Comparison of ENCODE assay signal across 21 cellular contexts in genomic region chr19:48090281-48090802, GRCh38. TPM values are rescaled to one million over a fixed set of nuclear protein-coding genes. Genes with fewer than 3 reads are reported as not detected.
DNase-seq lines count a peak whose midpoint lies in the region; ATAC-seq, FAIRE-seq and TF ChIP-seq lines count a peak whose summit lies in the region.
"Had no signal": no experiment of that assay in that cellular context is flagged by ENCODE, and none has a peak within 500 bp of the region (broad histone marks: within the 10 kb centered on the region; RNA-seq: fewer than 3 reads in every experiment).

No MANE protein-coding gene starts in this region.

- H3K27me3 Mint-ChIP-seq in WTC11 (ENCODE audit: low read depth) = peaks cover 9% of the 10 kb centered on the region

- H3K4me2 ChIP-seq in IMR-90 (ENCODE audit: low read depth, low read length) (no peak overlapping the region), HepG2 (ENCODE audit: low read depth, low read length) (no peak overlapping the region)

- H2BK20ac ChIP-seq in IMR-90 (ENCODE audit: low read depth, low read length) = no peak overlapping the region

- FAIRE-seq in HepG2 (lab: Jason Lieb, UNC) = no peak
- FAIRE-seq: H1 had no signal

- H4K8ac ChIP-seq in IMR-90 (ENCODE audit: low read depth in 2 of 2, low read length in 2 of 2) = no peak overlapping the region

- no peak overlapping the region for H3K23ac ChIP-seq in IMR-90 (ENCODE audit: low read depth, low read length)

- CTCF ChIA-PET in IMR-90 (lab: Yijun Ruan, JAX) (interaction anchor here (0.9 kb wide), 1 partner anchor 11 kb away, joined by 3 read pairs; no protein-coding TSS in a partner anchor), HepG2 (lab: Yijun Ruan, JAX; ENCODE audit: low intra/inter-chr PET ratio, low total read pairs) (no interaction called here), WTC11 (lab: Charles Lee) (no interaction called here)

- DNase-seq in AG09309 (ENCODE audit: low read depth) (peak; percentile 65), IMR-90 (no peak), RPMI7951 (ENCODE audit: low read depth) (peak; percentile 35), HepG2 (ENCODE audit: low spot score) (no peak), H7 (no peak), WTC11 (ENCODE audit: low spot score) (no peak)
- DNase-seq: activated CD4-positive, alpha-beta T cell treated with anti-CD3 and anti-CD28 coated beads for 36 hours; NCI-H1105 treated with DMSO at 0.1 percent for 48 hours; NCI-H446 treated with DMSO at 0.1 percent for 48 hours; retina had no signal

- peak overlapping the region; percentile 30 for H2AK5ac ChIP-seq in IMR-90 (ENCODE audit: low read depth, low read length)

- no peak overlapping the region for H3K56ac ChIP-seq in IMR-90 (ENCODE audit: extremely low read depth, insufficient read depth, low read length)

- H2AK9ac ChIP-seq in IMR-90 (replicated peaks; ENCODE audit: low read depth, low read length, poor library complexity) = no peak overlapping the region

- WGBS in IMR-90 (ENCODE audit: extremely low coverage in 2 of 2, insufficient read length in 1 of 2), 2 experiments = no CpG with 5 or more reads among the region's 5 CpGs
- WGBS in HepG2 (ENCODE audit: low lambda C conversion rate) = 11% methylated on average over 4 of the region's 5 CpGs

- H3K9me3 Mint-ChIP-seq in WTC11 = peaks cover 20% of the 10 kb centered on the region; the same call in 1 of the 2 replicates
- H3K9me3 Mint-ChIP-seq: natural killer cell treated with Interleukin-12 subunit alpha and Interleukin-12 subunit beta and Interleukin-15 and Interleukin-18, amount 100 ng/mL, for 72 hours had no signal

- H3K36me3 ChIP-seq in IMR-90 (ENCODE audit: control insufficient read depth, insufficient read depth, low read length) = no peaks in the 10 kb centered on the region; the same call in 1 of the 2 replicates
- H3K36me3 ChIP-seq in HepG2 (replicated peaks in 1 of 2; ENCODE audit: control insufficient read depth in 1 of 2, insufficient read depth in 2 of 2, low read length in 2 of 2) = no peaks in the 10 kb centered on the region
- H3K36me3 ChIP-seq in H7 (replicated peaks; ENCODE audit: control insufficient read depth, insufficient read depth, low read length) = no peaks in the 10 kb centered on the region
- H3K36me3 ChIP-seq: cardiac muscle cell had no signal

- no TSS peak for BruUV-seq in IMR-90 (replicated peaks; lab: Mats Ljungman, UMichigan)
- no TSS peak for BruUV-seq in HepG2 (replicated peaks; lab: Mats Ljungman, UMichigan)

- H3K27ac ChIP-seq in IMR-90 (ENCODE audit: insufficient read depth, low read length) (no peak overlapping the region), HepG2 (ENCODE audit: extremely low read length, insufficient read depth, low read length) (no peak overlapping the region)
- H3K27ac ChIP-seq: cardiac muscle cell, thoracic aorta had no signal

- H3K36me3 Mint-ChIP-seq in WTC11 = no peaks in the 10 kb centered on the region

- no peaks in the 10 kb centered on the region for H3K79me1 ChIP-seq in IMR-90 (ENCODE audit: low read depth in 1 of 2, low read length in 2 of 2)

- TF ChIP-seq RAD21 in IMR-90 (IDR thresholded peaks at IDR 0.05; ENCODE audit: low read length) (no peak), HepG2 (CRISPR knock-in tag; IDR thresholded peaks at IDR 0.05) (no peak)

- peak overlapping the region; percentile 32; the same call in 1 of the 2 replicates for H2BK120ac ChIP-seq in IMR-90 (ENCODE audit: low read depth, low read length)

- H4K20me1 ChIP-seq in IMR-90 (ENCODE audit: insufficient read depth, low read length) = no peaks in the 10 kb centered on the region
- H4K20me1 ChIP-seq in HepG2 (ENCODE audit: insufficient read depth, low read length) = no peaks in the 10 kb centered on the region

- no peak overlapping the region for H3K27ac Mint-ChIP-seq in WTC11
- H3K27ac Mint-ChIP-seq: activated CD4-positive, alpha-beta T cell treated with anti-CD3 and anti-CD28 coated beads for 36 hours; activated naive CD8-positive, alpha-beta T cell; natural killer cell treated with Interleukin-12 subunit alpha and Interleukin-12 subunit beta and Interleukin-15 and Interleukin-18, amount 100 ng/mL, for 72 hours; T-helper 1 cell treated with Interleukin-12 subunit alpha and Interleukin-12 subunit beta and Interleukin-4 antibody, amounts not matched to agents 30 μg/mL and 1 μg/mL, for 36 hours had no signal

- H3K14ac ChIP-seq in IMR-90 (replicated peaks; ENCODE audit: low read depth, low read length) = no peak overlapping the region

- dilution Hi-C loops in IMR-90 (cut with HindIII; ENCODE audit: low sequenced_read_pairs, unreplicated experiment) = no loop called here

- ATAC-seq in IMR-90 (ENCODE audit: low read depth) = no peak
- ATAC-seq in HepG2 = no peak
- ATAC-seq in GM21619 (IDR thresholded peaks at IDR 0.05; ENCODE audit: unreplicated experiment) = no peak
- no peak for ATAC-seq in WTC11
- no peak for ATAC-seq in GM21447 (IDR thresholded peaks at IDR 0.05; ENCODE audit: unreplicated experiment)
- ATAC-seq: activated CD4-positive, alpha-beta T cell treated with anti-CD3 and anti-CD28 coated beads for 36 hours; natural killer cell treated with Interleukin-12 subunit alpha and Interleukin-12 subunit beta and Interleukin-15 and Interleukin-18, amount 100 ng/mL, for 72 hours; Panc1 had no signal

- in situ Hi-C loops in IMR-90 (cut with MboI; ENCODE audit: low sequenced_read_pairs) (no loop called here), HepG2 (cut with HindIII; ENCODE audit: extremely low pct_ligation_motif_present, low pct_unique_long_range_greater_than_20kb) (no loop called here)

- H3K4me1 Mint-ChIP-seq in WTC11 = no peaks in the 10 kb centered on the region

- peak overlapping the region; percentile 33 for H4K91ac ChIP-seq in IMR-90 (ENCODE audit: insufficient read depth, low read depth, low read length)

- H3K9ac ChIP-seq in IMR-90 (ENCODE audit: low read depth, low read length) (no peak overlapping the region), HepG2 (ENCODE audit: insufficient read depth, low read depth, low read length) (no peak overlapping the region)

- H3K9me1 ChIP-seq in IMR-90 (ENCODE audit: insufficient read depth, low read length) = no peaks in the 10 kb centered on the region

- H3K4me3 ChIP-seq in AG09309 (ENCODE audit: control insufficient read depth, low read depth, low read length) (no peak overlapping the region), IMR-90 (ENCODE audit: insufficient read depth, low read depth, low read length) (no peak overlapping the region), HepG2 (replicated peaks in 1 of 3; ENCODE audit: insufficient read depth in 1 of 3, low read depth in 2 of 3, low read length in 3 of 3) (no peak overlapping the region), H7 (ENCODE audit: insufficient read depth, low read depth, low read length) (no peak overlapping the region)
- H3K4me3 ChIP-seq: cardiac muscle cell, thoracic aorta had no signal

- H3K4ac ChIP-seq in IMR-90 (ENCODE audit: low read depth, low read length) = peak overlapping the region; percentile 39; the same call in 1 of the 2 replicates

- TF ChIP-seq CTCF in AG09309 (IDR thresholded peaks at IDR 0.05; ENCODE audit: control insufficient read depth, insufficient read depth, low read depth, low read length, missing control alignments) = no peak
- TF ChIP-seq CTCF in IMR-90 (conservative IDR thresholded peaks at IDR 0.05; ENCODE audit: low read depth, low read length) = no peak
- TF ChIP-seq CTCF in HepG2 (CRISPR knock-in tag; IDR thresholded peaks at IDR 0.05) = no peak
- TF ChIP-seq CTCF in WTC11 (IDR thresholded peaks at IDR 0.05) = no peak

- H2BK15ac ChIP-seq in IMR-90 (ENCODE audit: low read depth, low read length) = no peak overlapping the region

- intact Hi-C loops in IMR-90 (cut with micrococcal nuclease) = no loop called here
- intact Hi-C loops in HepG2 (cut with micrococcal nuclease; ENCODE audit: unreplicated experiment) = no loop called here

- POLR2A ChIA-PET in IMR-90 (lab: Charles Lee; ENCODE audit: unreplicated experiment) = no interaction called here
- POLR2A ChIA-PET in HepG2 (lab: Yijun Ruan, JAX) = no interaction called here
- POLR2A ChIA-PET in WTC11 (lab: Charles Lee) = interaction anchor here (0.6 kb wide), 1 partner anchor 102 kb away, joined by 3 read pairs; no protein-coding TSS in a partner anchor

- H3K18ac ChIP-seq in IMR-90 (ENCODE audit: low read depth, low read length) = no peak overlapping the region

- H2AFZ ChIP-seq in IMR-90 (replicated peaks; ENCODE audit: low read length, poor library complexity) (peak overlapping the region; percentile 37), HepG2 (ENCODE audit: low read length) (no peak overlapping the region)

- no peak overlapping the region for H3K4me3 Mint-ChIP-seq in WTC11
- H3K4me3 Mint-ChIP-seq: activated CD4-positive, alpha-beta T cell treated with anti-CD3 and anti-CD28 coated beads for 36 hours; activated naive CD8-positive, alpha-beta T cell; natural killer cell treated with Interleukin-12 subunit alpha and Interleukin-12 subunit beta and Interleukin-15 and Interleukin-18, amount 100 ng/mL, for 72 hours; T-helper 1 cell treated with Interleukin-12 subunit alpha and Interleukin-12 subunit beta and Interleukin-4 antibody, amounts not matched to agents 30 μg/mL and 1 μg/mL, for 36 hours had no signal

- H3K27me3 ChIP-seq in IMR-90 (ENCODE audit: control insufficient read depth, insufficient read depth, low read length) (peaks cover 5% of the 10 kb centered on the region), HepG2 (ENCODE audit: control insufficient read depth in 1 of 2, insufficient read depth in 2 of 2, low read length in 2 of 2) (no peaks in the 10 kb centered on the region), H7 (ENCODE audit: control insufficient read depth, insufficient read depth, low read length) (no peaks in the 10 kb centered on the region)
- H3K27me3 ChIP-seq: cardiac muscle cell had no signal

- TF ChIP-seq EP300 in HepG2 (IDR thresholded peaks at IDR 0.05; ENCODE audit: low read depth in 2 of 2, low read length in 2 of 2) (no peak), HepG2 (CRISPR knock-in tag; IDR thresholded peaks at IDR 0.05; ENCODE audit: borderline replicate concordance) (no peak)

- no peak overlapping the region for H4K5ac ChIP-seq in IMR-90 (ENCODE audit: low read depth, low read length)

- no peaks in the 10 kb centered on the region for H3K79me2 ChIP-seq in HepG2 (ENCODE audit: insufficient read depth, low read length)

- no peak for TF ChIP-seq POLR2A in IMR-90 (IDR thresholded peaks at IDR 0.05; ENCODE audit: low read depth, low read length)
- TF ChIP-seq POLR2A in HepG2 (IDR thresholded peaks at IDR 0.05; ENCODE audit: insufficient read depth in 1 of 2, low read depth in 2 of 2, low read length in 2 of 2) = no peak

- no peak overlapping the region for H2BK5ac ChIP-seq in IMR-90 (ENCODE audit: low read depth, low read length, poor library complexity, severe bottlenecking)

- H3K9me3 ChIP-seq in IMR-90 (ENCODE audit: control insufficient read depth, insufficient read depth, low read length) (peaks cover 11% of the 10 kb centered on the region; the same call in 1 of the 2 replicates), HepG2 (ENCODE audit: low read length) (no peaks in the 10 kb centered on the region)
- H3K9me3 ChIP-seq: thoracic aorta had no signal

- H3K4me1 ChIP-seq in IMR-90 (ENCODE audit: control insufficient read depth, insufficient read depth, low read length) (no peaks in the 10 kb centered on the region), HepG2 (ENCODE audit: insufficient read depth, low read length) (no peaks in the 10 kb centered on the region)

RNA-seq across cellular contexts. Expression of gene PLA2G4C, which starts 20.3 kb away (rescaled TPM):
- total RNA-seq in IMR-90 (2012; rRNA removed) (4.3 and 5.0 TPM in 2 replicates), HepG2 (2016; rRNA removed; fragmentation: Illumina TruSeq; extraction: Trizol) (0.87 and 1.7 TPM in 2 replicates), WTC11 (2021) (4.5 to 10.6 TPM (median 8.6 TPM) in 3 replicates)
- polyA plus RNA-seq in IMR-90 (2012; rRNA removed) (5.7 and 6.5 TPM in 2 replicates), HepG2 (2011; rRNA removed) (1.6 and 2.8 TPM in 2 replicates)
- polyA plus RNA-seq in IMR-90 (2012; cell fraction: cytosol; rRNA removed) = 4.2 and 6.1 TPM in 2 replicates
- polyA plus RNA-seq in IMR-90 (2012; cell fraction: nucleus; rRNA removed; ENCODE audit: low replicate concordance) = 15.0 and 23.0 TPM in 2 replicates
- total RNA-seq in RPMI7951 (2014; rRNA removed; shearing (Covaris generic)) = 5.9 and 6.8 TPM in 2 replicates
- total RNA-seq in HepG2 (2016; cell fraction: cytosol; rRNA removed; fragmentation: Illumina TruSeq; extraction: Trizol; ENCODE audit: low read depth) = not detected in 2 replicates
- 0.30 and 1.1 TPM in 2 replicates for total RNA-seq in HepG2 (2016; cell fraction: insoluble cytoplasmic fraction; rRNA removed; fragmentation: Illumina TruSeq; extraction: Trizol)
- 0.19 and 1.9 TPM in 2 replicates for total RNA-seq in HepG2 (2016; cell fraction: membrane; rRNA removed; fragmentation: Illumina TruSeq; extraction: Trizol)
- total RNA-seq in HepG2 (2016; cell fraction: nucleus; rRNA removed; fragmentation: Illumina TruSeq; extraction: Trizol) = 0.60 and 4.0 TPM in 2 replicates
- 0.99 and 1.6 TPM in 2 replicates for polyA plus RNA-seq in HepG2 (2011; cell fraction: cytosol; rRNA removed)
- polyA plus RNA-seq in HepG2 (2011; cell fraction: nucleus; rRNA removed) = 5.9 and 6.4 TPM in 2 replicates
- polyA plus RNA-seq in HepG2 (2012) = 0.91 and 1.1 TPM in 2 replicates
- 0.34 TPM in 2 replicates for polyA plus RNA-seq in HepG2 (2016; cell fraction: cytosol; fragmentation: Illumina TruSeq; extraction: Trizol; ENCODE audit: low read depth)
- polyA plus RNA-seq in HepG2 (2016; cell fraction: insoluble cytoplasmic fraction; fragmentation: Illumina TruSeq; extraction: Trizol; ENCODE audit: low read depth) = 0.82 and 1.6 TPM in 2 replicates
- 0.19 TPM in 1 of 2 replicates, not detected in the other for polyA plus RNA-seq in HepG2 (2016; cell fraction: membrane; fragmentation: Illumina TruSeq; extraction: Trizol; ENCODE audit: low read depth)
- 2.2 and 2.5 TPM in 2 replicates for polyA plus RNA-seq in HepG2 (2016; cell fraction: nucleus; fragmentation: Illumina TruSeq; extraction: Trizol; ENCODE audit: insufficient read depth, low read depth)
- polyA minus RNA-seq in HepG2 (2011; rRNA and poly(A)+ RNA removed; ENCODE audit: low replicate concordance) = 0.58 and 2.7 TPM in 2 replicates
- polyA minus RNA-seq in HepG2 (2011; cell fraction: cytosol; rRNA and poly(A)+ RNA removed) = 1.5 TPM in 1 of 2 replicates, not detected in the other
- 4.2 and 5.0 TPM in 2 replicates for polyA minus RNA-seq in HepG2 (2011; cell fraction: nucleus; rRNA and poly(A)+ RNA removed)
- total RNA-seq in H7 (2014; rRNA removed; shearing (Covaris generic)) = not detected in 2 replicates

RNA-seq across cellular contexts. Expression of gene CABP5, which starts 46.5 kb away (rescaled TPM):
- total RNA-seq in IMR-90 (2012; rRNA removed) (not detected in 2 replicates), HepG2 (2016; rRNA removed; fragmentation: Illumina TruSeq; extraction: Trizol) (not detected in 2 replicates), WTC11 (2021) (not detected in 3 replicates)
- polyA plus RNA-seq in IMR-90 (2012; rRNA removed) (not detected in 2 replicates), HepG2 (2011; rRNA removed) (not detected in 2 replicates)
- not detected in 2 replicates for polyA plus RNA-seq in IMR-90 (2012; cell fraction: cytosol; rRNA removed)
- polyA plus RNA-seq in IMR-90 (2012; cell fraction: nucleus; rRNA removed; ENCODE audit: low replicate concordance) = not detected in 2 replicates
- total RNA-seq in RPMI7951 (2014; rRNA removed; shearing (Covaris generic)) = not detected in 2 replicates
- not detected in 2 replicates for total RNA-seq in HepG2 (2016; cell fraction: cytosol; rRNA removed; fragmentation: Illumina TruSeq; extraction: Trizol; ENCODE audit: low read depth)
- not detected in 2 replicates for total RNA-seq in HepG2 (2016; cell fraction: insoluble cytoplasmic fraction; rRNA removed; fragmentation: Illumina TruSeq; extraction: Trizol)
- total RNA-seq in HepG2 (2016; cell fraction: membrane; rRNA removed; fragmentation: Illumina TruSeq; extraction: Trizol) = not detected in 2 replicates
- total RNA-seq in HepG2 (2016; cell fraction: nucleus; rRNA removed; fragmentation: Illumina TruSeq; extraction: Trizol) = not detected in 2 replicates
- polyA plus RNA-seq in HepG2 (2011; cell fraction: cytosol; rRNA removed) = not detected in 2 replicates
- not detected in 2 replicates for polyA plus RNA-seq in HepG2 (2011; cell fraction: nucleus; rRNA removed)
- not detected in 2 replicates for polyA plus RNA-seq in HepG2 (2012)
- not detected in 2 replicates for polyA plus RNA-seq in HepG2 (2016; cell fraction: cytosol; fragmentation: Illumina TruSeq; extraction: Trizol; ENCODE audit: low read depth)
- polyA plus RNA-seq in HepG2 (2016; cell fraction: insoluble cytoplasmic fraction; fragmentation: Illumina TruSeq; extraction: Trizol; ENCODE audit: low read depth) = not detected in 2 replicates
- polyA plus RNA-seq in HepG2 (2016; cell fraction: membrane; fragmentation: Illumina TruSeq; extraction: Trizol; ENCODE audit: low read depth) = not detected in 2 replicates
- polyA plus RNA-seq in HepG2 (2016; cell fraction: nucleus; fragmentation: Illumina TruSeq; extraction: Trizol; ENCODE audit: insufficient read depth, low read depth) = not detected in 2 replicates
- polyA minus RNA-seq in HepG2 (2011; rRNA and poly(A)+ RNA removed; ENCODE audit: low replicate concordance) = not detected in 2 replicates
- polyA minus RNA-seq in HepG2 (2011; cell fraction: cytosol; rRNA and poly(A)+ RNA removed) = not detected in 2 replicates
- polyA minus RNA-seq in HepG2 (2011; cell fraction: nucleus; rRNA and poly(A)+ RNA removed) = not detected in 2 replicates
- total RNA-seq in H7 (2014; rRNA removed; shearing (Covaris generic)) = not detected in 2 replicates
- total RNA-seq: activated CD4-positive, alpha-beta T cell treated with anti-CD3 and anti-CD28 coated beads for 36 hours; cardiac muscle cell; H1; lung microvascular endothelial cell; natural killer cell treated with Interleukin-12 subunit alpha and Interleukin-12 subunit beta and Interleukin-15 and Interleukin-18, amount 100 ng/mL, for 72 hours; thoracic aorta had no signal
- polyA plus RNA-seq: AG04450, cardiac muscle cell, H1 had no signal

Comparison
In these comparisons a context has a peak if more than half of its experiments do, and no peak if none do; other contexts are left out.
1. DNase-seq: peak in AG09309 (single experiment) and RPMI7951 (single experiment); none in IMR-90 (single experiment), HepG2 (single experiment), H7 (single experiment) and WTC11 (single experiment).